ENCODE assay signal across 1 cellular context in genomic region chr12:102848832-102849231, GRCh38.
TF ChIP-seq lines count a peak whose summit lies in the region.

No MANE protein-coding gene starts in this region.

TF ChIP-seq in WTC11, 78 proteins besides CTCF, POLR2A, EP300 and RAD21 (continued from another document):
- TF ChIP-seq AR (CRISPR knock-in tag; IDR thresholded peaks at IDR 0.05): no peak
- no peak for TF ChIP-seq ZMAT4 (CRISPR knock-in tag; IDR thresholded peaks at IDR 0.05)
- no peak for TF ChIP-seq JUN (CRISPR knock-in tag; IDR thresholded peaks at IDR 0.05)
- no peak for TF ChIP-seq EMX1 (CRISPR knock-in tag; IDR thresholded peaks at IDR 0.05)
- TF ChIP-seq ETV6 (CRISPR knock-in tag; IDR thresholded peaks at IDR 0.05): no peak
- TF ChIP-seq SOX15 (CRISPR knock-in tag; IDR thresholded peaks at IDR 0.05): no peak
- TF ChIP-seq SP1 (CRISPR knock-in tag; conservative IDR thresholded peaks at IDR 0.05): no peak
